19 cellular contexts compared by ENCODE assay signal in the genomic region with DNA sequence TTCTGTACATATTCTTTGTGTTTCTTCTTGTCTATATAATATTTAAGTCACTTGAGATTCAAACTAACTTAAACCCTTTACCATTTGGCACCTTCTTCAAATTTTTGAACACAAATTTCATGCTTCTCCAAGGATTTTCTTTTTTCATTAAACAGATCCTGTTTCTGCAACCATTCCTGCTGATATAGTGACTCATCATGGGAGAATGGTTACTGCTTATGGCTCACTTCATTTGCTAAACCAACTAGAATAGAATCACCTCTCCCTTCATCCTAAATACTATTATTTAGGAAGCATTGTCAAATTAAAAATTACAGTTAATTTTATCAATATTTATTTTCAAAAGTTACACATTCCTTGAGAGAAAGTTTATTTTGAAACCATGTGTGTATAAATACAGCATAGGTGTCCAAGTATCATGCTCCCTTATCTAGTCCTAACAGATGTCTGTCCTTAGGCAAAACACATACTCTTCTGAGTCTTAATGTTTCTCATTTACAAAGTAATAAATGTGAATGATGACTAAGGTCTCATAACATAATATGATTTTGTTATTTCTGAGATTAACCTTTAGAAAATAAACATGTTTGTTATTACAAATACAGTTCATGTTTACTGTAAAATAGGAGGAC. TPM values are rescaled to one million over a fixed set of nuclear protein-coding genes. Genes with fewer than 3 reads are reported as not detected.
DNase-seq lines count a peak whose midpoint lies in the region; ATAC-seq and TF ChIP-seq lines count a peak whose summit lies in the region.
"Had no signal": no experiment of that assay in that cellular context is flagged by ENCODE, and none has a peak within 500 bp of the region (broad histone marks: within the 10 kb centered on the region; RNA-seq: fewer than 3 reads in every experiment).

No MANE protein-coding gene starts in this region.

- ATAC-seq in stimulated activated naive CD8-positive, alpha-beta T cell treated with anti-CD3 and anti-CD28 coated beads, Interleukin-15, amount 100 ng/mL, for 72 hours = no peak

- no peaks in the 10 kb centered on the region for H3K4me1 Mint-ChIP-seq in stimulated activated naive CD8-positive, alpha-beta T cell treated with anti-CD3 and anti-CD28 coated beads, Interleukin-15, amount 100 ng/mL, for 72 hours
- H3K4me1 Mint-ChIP-seq: activated CD4-positive, alpha-beta T cell treated with anti-CD3 and anti-CD28 coated beads, Interleukin-2, amount 10 ng/mL, durations not matched to agents 7 days and 5 days had no signal

- H3K27ac Mint-ChIP-seq in stimulated activated naive CD8-positive, alpha-beta T cell treated with anti-CD3 and anti-CD28 coated beads, Interleukin-15, amount 100 ng/mL, for 72 hours = no peak overlapping the region
- H3K27ac Mint-ChIP-seq: activated CD4-positive, alpha-beta T cell treated with anti-CD3 and anti-CD28 coated beads, Interleukin-2, amount 10 ng/mL, durations not matched to agents 7 days and 5 days; activated T-helper 1 cell treated with anti-CD3 and anti-CD28 coated beads, Interleukin-12 subunit alpha, Interleukin-12 subunit beta, Interleukin-2, Interleukin-4 antibody, amounts not matched to agents 30 ng/mL and 10 ng/mL and 1 ng/mL, durations not matched to agents 14 hours and 24 hours and 36 hours had no signal

- no peak overlapping the region for H3K4me3 ChIP-seq in cardiac fibroblast (replicated peaks in 1 of 2; ENCODE audit: low read depth in 2 of 2, low read length in 2 of 2)
- H3K4me3 ChIP-seq: BLaER1 had no signal

- H3K4me3 Mint-ChIP-seq in stimulated activated naive CD8-positive, alpha-beta T cell treated with anti-CD3 and anti-CD28 coated beads, Interleukin-15, amount 100 ng/mL, for 72 hours = no peak overlapping the region
- H3K4me3 Mint-ChIP-seq: activated CD4-positive, alpha-beta T cell treated with anti-CD3 and anti-CD28 coated beads, Interleukin-2, amount 10 ng/mL, durations not matched to agents 7 days and 5 days; activated T-helper 1 cell treated with anti-CD3 and anti-CD28 coated beads, Interleukin-12 subunit alpha, Interleukin-12 subunit beta, Interleukin-2, Interleukin-4 antibody, amounts not matched to agents 30 ng/mL and 10 ng/mL and 1 ng/mL, durations not matched to agents 14 hours and 24 hours and 36 hours had no signal

- TF ChIP-seq CTCF in cardiac fibroblast (IDR thresholded peaks at IDR 0.05; ENCODE audit: low read depth, low read length) = no peak

- H3K27me3 Mint-ChIP-seq in stimulated activated naive CD8-positive, alpha-beta T cell treated with anti-CD3 and anti-CD28 coated beads, Interleukin-15, amount 100 ng/mL, for 72 hours = no peaks in the 10 kb centered on the region
- H3K27me3 Mint-ChIP-seq: activated CD4-positive, alpha-beta T cell treated with anti-CD3 and anti-CD28 coated beads, Interleukin-2, amount 10 ng/mL, durations not matched to agents 7 days and 5 days had no signal

- peak; percentile 45 for DNase-seq in AG20443 (ENCODE audit: low spot score)
- peak; percentile 43 for DNase-seq in OCI-M1 (lab: John Stamatoyannopoulos, UW)
- DNase-seq in cardiac fibroblast (ENCODE audit: low read depth in 2 of 2) = peak; percentile 41 to 59
- peak; percentile 64 for DNase-seq in kidney glomerular epithelial cell (lab: John Stamatoyannopoulos, UW)
- no peak for DNase-seq in occipital lobe (lab: John Stamatoyannopoulos, UW)
- no peak for DNase-seq in HuH-7 (ENCODE audit: low spot score)
- no peak for DNase-seq in stimulated activated naive CD8-positive, alpha-beta T cell treated with anti-CD3 and anti-CD28 coated beads, Interleukin-15, amount 100 ng/mL, for 72 hours
- no peak for DNase-seq in AML-193 (lab: John Stamatoyannopoulos, UW)
- DNase-seq: activated CD4-positive, alpha-beta T cell treated with anti-CD3 and anti-CD28 coated beads, Interleukin-2, amount 10 ng/mL, durations not matched to agents 7 days and 5 days; anterior cingulate cortex; DMS153; glutamatergic neuron; NCI-H2029; NCI-H774; SIG-M5 had no signal

- peaks cover 7 to 17% of the 10 kb centered on the region in 2 donors for H3K9me3 Mint-ChIP-seq in stimulated activated naive CD8-positive, alpha-beta T cell treated with anti-CD3 and anti-CD28 coated beads, Interleukin-15, amount 100 ng/mL, for 72 hours
- H3K9me3 Mint-ChIP-seq: activated CD4-positive, alpha-beta T cell treated with anti-CD3 and anti-CD28 coated beads, Interleukin-2, amount 10 ng/mL, durations not matched to agents 7 days and 5 days had no signal

RNA-seq across cellular contexts. Expression of a gene that starts 40.7 kb away (rescaled TPM):
- total RNA-seq in occipital lobe = not detected
- total RNA-seq: activated CD4-positive, alpha-beta T cell treated with anti-CD3 and anti-CD28 coated beads, Interleukin-2, amount 10 ng/mL, durations not matched to agents 7 days and 5 days; activated T-helper 1 cell treated with anti-CD3 and anti-CD28 coated beads, Interleukin-12 subunit alpha, Interleukin-12 subunit beta, Interleukin-2, Interleukin-4 antibody, amounts not matched to agents 30 ng/mL and 10 ng/mL and 1 ng/mL, durations not matched to agents 14 hours and 24 hours and 36 hours; H4; mononuclear cell had no signal

RNA-seq across cellular contexts. Expression of a gene that starts 40.8 kb away (rescaled TPM):
- not detected for total RNA-seq in occipital lobe
- total RNA-seq: activated CD4-positive, alpha-beta T cell treated with anti-CD3 and anti-CD28 coated beads, Interleukin-2, amount 10 ng/mL, durations not matched to agents 7 days and 5 days; activated T-helper 1 cell treated with anti-CD3 and anti-CD28 coated beads, Interleukin-12 subunit alpha, Interleukin-12 subunit beta, Interleukin-2, Interleukin-4 antibody, amounts not matched to agents 30 ng/mL and 10 ng/mL and 1 ng/mL, durations not matched to agents 14 hours and 24 hours and 36 hours; H4; mononuclear cell had no signal

Comparison
In these comparisons a context has a peak if more than half of its experiments do, and no peak if none do; other contexts are left out.
1. DNase-seq: peak in AG20443 (single experiment), OCI-M1 (single experiment), cardiac fibroblast (2 of 2) and kidney glomerular epithelial cell (single experiment); none in occipital lobe (single experiment), HuH-7 (single experiment), stimulated activated naive CD8-positive, alpha-beta T cell treated with anti-CD3 and anti-CD28 coated beads, Interleukin-15, amount 100 ng/mL, for 72 hours (0 of 2) and AML-193 (0 of 2).